Comparison of ENCODE assay signal across 18 cellular contexts in the genomic region with DNA sequence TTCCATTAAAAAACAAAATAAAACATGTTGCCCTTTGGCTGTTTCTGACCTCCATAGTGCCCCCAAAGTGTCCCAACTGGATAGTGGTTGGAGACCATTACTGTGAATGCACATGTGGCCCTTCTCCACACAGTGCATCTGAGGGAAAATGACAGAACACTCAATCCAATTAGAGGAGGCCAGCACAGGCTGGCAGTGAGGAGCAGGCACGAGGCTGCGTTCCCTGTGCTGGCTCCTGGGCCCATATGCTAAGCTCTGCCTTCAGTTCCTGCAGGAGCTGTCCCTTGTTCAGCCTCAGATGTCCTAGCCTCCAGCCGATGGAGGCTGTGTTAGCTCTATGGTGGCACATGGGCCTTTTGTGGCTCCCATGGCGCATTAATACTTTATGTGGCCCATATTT. TPM values are rescaled to one million over a fixed set of nuclear protein-coding genes. Genes with fewer than 3 reads are reported as not detected.
DNase-seq lines count a peak whose midpoint lies in the region; ATAC-seq and TF ChIP-seq lines count a peak whose summit lies in the region.
"Had no signal": no experiment of that assay in that cellular context is flagged by ENCODE, and none has a peak within 500 bp of the region (broad histone marks: within the 10 kb centered on the region; RNA-seq: fewer than 3 reads in every experiment).

No MANE protein-coding gene starts in this region.

- peak overlapping the region; percentile 94 to 95 for H3K27ac Mint-ChIP-seq in natural killer cell treated with Interleukin-12 subunit alpha and Interleukin-12 subunit beta and Interleukin-15 and Interleukin-18, amount 100 ng/mL, for 72 hours
- H3K27ac Mint-ChIP-seq in natural killer cell (no peak overlapping the region), activated B cell treated with CpG ODN at 0.5 μM for 24 hours (peak overlapping the region; percentile 61), memory B cell (peak overlapping the region; percentile 68)
- H3K27ac Mint-ChIP-seq in activated CD4-positive, alpha-beta T cell treated with anti-CD3 and anti-CD28 coated beads for 36 hours: no peak overlapping the region
- H3K27ac Mint-ChIP-seq: CD4-positive, alpha-beta T cell had no signal

- H3K9me3 Mint-ChIP-seq in natural killer cell treated with Interleukin-12 subunit alpha and Interleukin-12 subunit beta and Interleukin-15 and Interleukin-18, amount 100 ng/mL, for 72 hours: no peaks in the 10 kb centered on the region
- H3K9me3 Mint-ChIP-seq in natural killer cell: no peaks in the 10 kb centered on the region
- no peaks in the 10 kb centered on the region for H3K9me3 Mint-ChIP-seq in activated B cell treated with CpG ODN at 0.5 μM for 24 hours
- no peaks in the 10 kb centered on the region for H3K9me3 Mint-ChIP-seq in memory B cell
- no peaks in the 10 kb centered on the region for H3K9me3 Mint-ChIP-seq in activated CD4-positive, alpha-beta T cell treated with anti-CD3 and anti-CD28 coated beads for 36 hours (ENCODE audit: low read depth)
- H3K9me3 Mint-ChIP-seq: CD4-positive, alpha-beta T cell had no signal

- peaks cover 15 to 16% of the 10 kb centered on the region in 2 donors for H3K27me3 Mint-ChIP-seq in natural killer cell treated with Interleukin-12 subunit alpha and Interleukin-12 subunit beta and Interleukin-15 and Interleukin-18, amount 100 ng/mL, for 72 hours
- peaks cover 15 to 23% of the 10 kb centered on the region in 2 donors for H3K27me3 Mint-ChIP-seq in natural killer cell (ENCODE audit: low read depth in 2 of 2)
- H3K27me3 Mint-ChIP-seq in activated B cell treated with CpG ODN at 0.5 μM for 24 hours: no peaks in the 10 kb centered on the region
- no peaks in the 10 kb centered on the region for H3K27me3 Mint-ChIP-seq in memory B cell
- H3K27me3 Mint-ChIP-seq in activated CD4-positive, alpha-beta T cell treated with anti-CD3 and anti-CD28 coated beads for 36 hours: peaks cover 6% of the 10 kb centered on the region

- CTCF ChIA-PET in activated B cell treated with CpG ODN at 0.5 μM for 24 hours (lab: Charles Lee): interaction anchor here (0.5 to 8.4 kb wide), 16 partner anchors 10 to 1139 kb away, joined by 3 to 120 read pairs (median 12); a partner anchor contains a TSS
- CTCF ChIA-PET in activated CD4-positive, alpha-beta T cell treated with anti-CD3 and anti-CD28 coated beads for 36 hours (lab: Charles Lee): interaction anchor here (0.6 to 2.0 kb wide), 10 partner anchors 11 to 825 kb away, joined by 3 to 6 read pairs (median 4); no protein-coding TSS in a partner anchor

- peaks cover 59 to 66% of the 10 kb centered on the region in 2 donors for H3K4me1 Mint-ChIP-seq in natural killer cell treated with Interleukin-12 subunit alpha and Interleukin-12 subunit beta and Interleukin-15 and Interleukin-18, amount 100 ng/mL, for 72 hours (ENCODE audit: low read depth in 2 of 2)
- H3K4me1 Mint-ChIP-seq in natural killer cell (peaks cover 17 to 22% of the 10 kb centered on the region in 2 donors), activated B cell treated with CpG ODN at 0.5 μM for 24 hours (peaks cover 95% of the 10 kb centered on the region), memory B cell (peaks cover 42% of the 10 kb centered on the region)
- H3K4me1 Mint-ChIP-seq in activated CD4-positive, alpha-beta T cell treated with anti-CD3 and anti-CD28 coated beads for 36 hours: peaks cover 32% of the 10 kb centered on the region

- ATAC-seq in natural killer cell treated with Interleukin-12 subunit alpha and Interleukin-12 subunit beta and Interleukin-15 and Interleukin-18, amount 100 ng/mL, for 72 hours: no peak
- no peak for ATAC-seq in natural killer cell
- no peak for ATAC-seq in activated B cell treated with CpG ODN at 0.5 μM for 24 hours (ENCODE audit: low read depth)
- no peak for ATAC-seq in memory B cell (ENCODE audit: low read depth)
- no peak for ATAC-seq in activated CD4-positive, alpha-beta T cell treated with anti-CD3 and anti-CD28 coated beads for 36 hours
- ATAC-seq in left lobe of liver: no peak
- ATAC-seq: GM12878, Right ventricle myocardium inferior had no signal

- H3K36me3 Mint-ChIP-seq in natural killer cell treated with Interleukin-12 subunit alpha and Interleukin-12 subunit beta and Interleukin-15 and Interleukin-18, amount 100 ng/mL, for 72 hours: peaks cover 4% of the 10 kb centered on the region
- no peaks in the 10 kb centered on the region for H3K36me3 Mint-ChIP-seq in natural killer cell
- H3K36me3 Mint-ChIP-seq in activated B cell treated with CpG ODN at 0.5 μM for 24 hours (ENCODE audit: low read depth): peaks cover 2% of the 10 kb centered on the region
- no peaks in the 10 kb centered on the region for H3K36me3 Mint-ChIP-seq in memory B cell
- no peaks in the 10 kb centered on the region for H3K36me3 Mint-ChIP-seq in activated CD4-positive, alpha-beta T cell treated with anti-CD3 and anti-CD28 coated beads for 36 hours (ENCODE audit: low read depth)

- H3K4me3 Mint-ChIP-seq in natural killer cell treated with Interleukin-12 subunit alpha and Interleukin-12 subunit beta and Interleukin-15 and Interleukin-18, amount 100 ng/mL, for 72 hours: peak overlapping the region; percentile 10
- H3K4me3 Mint-ChIP-seq in natural killer cell (no peak overlapping the region), activated B cell treated with CpG ODN at 0.5 μM for 24 hours (no peak overlapping the region), memory B cell (no peak overlapping the region)
- H3K4me3 Mint-ChIP-seq in activated CD4-positive, alpha-beta T cell treated with anti-CD3 and anti-CD28 coated beads for 36 hours: no peak overlapping the region
- H3K4me3 Mint-ChIP-seq: CD4-positive, alpha-beta T cell had no signal

- TF ChIP-seq CTCF in natural killer cell (IDR thresholded peaks at IDR 0.05): no peak
- TF ChIP-seq CTCF in activated B cell treated with CpG ODN at 0.5 μM for 24 hours (IDR thresholded peaks at IDR 0.05): no peak

- POLR2A ChIA-PET in activated B cell treated with CpG ODN at 0.5 μM for 24 hours (lab: Charles Lee): interaction anchor here (1.1 to 10.8 kb wide), 9 partner anchors 11 to 636 kb away, joined by 3 to 191 read pairs (median 14); a partner anchor contains a TSS
- POLR2A ChIA-PET in activated CD4-positive, alpha-beta T cell treated with anti-CD3 and anti-CD28 coated beads for 36 hours (lab: Charles Lee): no interaction called here

- DNase-seq in natural killer cell treated with Interleukin-12 subunit alpha and Interleukin-12 subunit beta and Interleukin-15 and Interleukin-18, amount 100 ng/mL, for 72 hours (ENCODE audit: low spot score): no peak
- DNase-seq in natural killer cell (no peak), activated B cell treated with CpG ODN at 0.5 μM for 24 hours (no peak), memory B cell (ENCODE audit: low spot score in 2 of 2) (no peak), kidney glomerular epithelial cell (lab: John Stamatoyannopoulos, UW) (no peak), left lobe of liver (ENCODE audit: low spot score) (no peak)
- no peak for DNase-seq in activated CD4-positive, alpha-beta T cell treated with anti-CD3 and anti-CD28 coated beads for 36 hours
- no peak for DNase-seq in activated CD4-positive, CD25-positive, alpha-beta regulatory T cell (lab: John Stamatoyannopoulos, UW)
- DNase-seq: 8988T; CD4-positive, alpha-beta T cell; DMS153; NCI-H1436; NCI-H2081; NCI-H2171 treated with DMSO at 0.1 percent for 48 hours; NCI-H69; NK-92 treated with Interleukin-12 subunit alpha and Interleukin-12 subunit beta, amount 100 ng/mL, for 24 hours had no signal

- intact Hi-C loops in natural killer cell (cut with micrococcal nuclease) (no loop called here), activated B cell treated with CpG ODN at 0.5 μM for 24 hours (cut with micrococcal nuclease) (loop anchor here (2.0 kb wide), 1 partner anchor 1025 kb away; no protein-coding TSS in a partner anchor)
- intact Hi-C loops in activated CD4-positive, alpha-beta T cell treated with anti-CD3 and anti-CD28 coated beads for 36 hours (cut with DNase I, micrococcal nuclease): loop anchor here in 1 of 2 experiments (2.0 to 10.0 kb wide), 5 partner anchors 23 to 1249 kb away; no protein-coding TSS in a partner anchor

RNA-seq across cellular contexts. Expression of a gene that starts 35.8 kb away (rescaled TPM):
- 10 to 100 TPM; 56.9 to 62.2 TPM for total RNA-seq in natural killer cell treated with Interleukin-12 subunit alpha and Interleukin-12 subunit beta and Interleukin-15 and Interleukin-18, amount 100 ng/mL, for 72 hours
- 10 to 100 TPM; 17.3 to 23.2 (median 20.7) TPM for total RNA-seq in natural killer cell
- total RNA-seq in activated B cell treated with CpG ODN at 0.5 μM for 24 hours: 51.9 and 54.4 TPM in 2 replicates
- 10 to 100 TPM; 22.8 to 31.1 TPM for total RNA-seq in activated CD4-positive, alpha-beta T cell treated with anti-CD3 and anti-CD28 coated beads for 36 hours
- total RNA-seq in left lobe of liver: 29.1 TPM

RNA-seq across cellular contexts. Expression of a gene that starts 36.2 kb away (rescaled TPM):
- total RNA-seq in natural killer cell treated with Interleukin-12 subunit alpha and Interleukin-12 subunit beta and Interleukin-15 and Interleukin-18, amount 100 ng/mL, for 72 hours: 100 to 1,000 TPM; 176 to 255 TPM
- total RNA-seq in natural killer cell (10 to 100 TPM; 78.9 to 95.1 (median 93.8) TPM), activated B cell treated with CpG ODN at 0.5 μM for 24 hours (200 and 243 TPM in 2 replicates), left lobe of liver (170 TPM)
- total RNA-seq in activated CD4-positive, alpha-beta T cell treated with anti-CD3 and anti-CD28 coated beads for 36 hours: 100 to 1,000 TPM in 1 of 2 experiments, 10 to 100 TPM in 1; 81.0 to 139 TPM

Comparison
In these comparisons a context has a peak if more than half of its experiments do, and no peak if none do; other contexts are left out.
1. H3K27ac Mint-ChIP-seq: peak in natural killer cell treated with Interleukin-12 subunit alpha and Interleukin-12 subunit beta and Interleukin-15 and Interleukin-18, amount 100 ng/mL, for 72 hours (2 of 2), activated B cell treated with CpG ODN at 0.5 μM for 24 hours (single experiment) and memory B cell (single experiment); none in natural killer cell (0 of 2) and activated CD4-positive, alpha-beta T cell treated with anti-CD3 and anti-CD28 coated beads for 36 hours (single experiment).